ENCODE assay signal across 8 cellular contexts in the genomic region with DNA sequence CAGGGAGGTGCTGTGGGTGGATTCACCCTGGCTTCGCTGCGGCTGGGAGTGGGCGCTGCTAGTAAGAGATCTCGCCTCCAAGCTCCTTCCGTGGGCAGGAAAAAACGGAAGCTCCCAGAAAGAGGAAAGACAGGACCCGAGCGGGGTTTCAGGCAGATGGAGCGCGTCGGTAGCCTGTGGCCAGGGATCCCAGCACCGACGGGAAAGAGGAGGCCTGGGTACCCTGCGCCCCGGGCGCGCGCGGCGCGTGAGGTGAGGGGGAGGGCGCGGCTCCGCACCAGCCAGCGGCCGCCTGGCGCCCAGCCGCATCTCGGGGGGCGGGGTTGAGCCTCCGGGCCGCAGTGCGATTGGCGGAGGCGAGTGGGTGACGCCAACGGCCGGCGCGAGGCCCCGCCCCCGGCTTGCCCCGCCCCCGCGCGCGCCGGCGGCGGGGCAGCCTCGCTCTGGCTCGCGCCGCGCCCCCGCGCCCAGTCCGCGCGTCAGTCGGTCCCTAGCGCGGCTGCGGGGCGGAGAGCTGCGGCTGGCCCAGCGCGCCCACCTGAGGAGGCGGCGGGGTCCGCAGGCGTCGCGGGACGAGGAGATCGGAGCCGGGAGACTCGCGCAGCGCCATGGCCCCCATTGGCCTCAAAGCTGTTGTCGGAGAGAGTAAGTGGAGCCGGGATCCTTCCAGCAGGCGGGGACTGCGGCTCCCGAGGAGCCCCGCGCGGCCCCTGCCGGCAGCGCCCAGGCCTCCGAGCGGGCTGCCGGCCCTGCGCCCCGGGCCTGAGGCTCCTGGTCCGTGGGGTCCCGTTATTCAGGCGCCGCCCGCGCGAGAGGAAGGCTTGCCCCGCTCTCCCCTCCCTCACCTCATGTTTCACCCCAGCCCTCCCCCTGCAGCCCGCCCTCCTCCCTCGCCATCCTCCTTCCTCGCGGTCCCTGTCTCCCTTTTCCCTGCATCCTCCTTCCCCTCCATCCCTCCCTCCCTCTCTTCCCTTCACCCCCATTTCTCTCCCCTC. TPM values are rescaled to one million over a fixed set of nuclear protein-coding genes. Genes with fewer than 3 reads are reported as not detected.
DNase-seq lines count a peak whose midpoint lies in the region; ATAC-seq and TF ChIP-seq lines count a peak whose summit lies in the region.

A gene (plus strand): TSS at position 482 of the 995 bp plus-strand sequence. CDS start 127 bp downstream, at position 609.

- DNase-seq in DMS 273 (lab: John Stamatoyannopoulos, UW; ENCODE audit: unreplicated experiment) (peak; percentile 95), KBM-7 (peak; percentile 79), RPMI7951 (ENCODE audit: low read depth) (peak; percentile 76), fibroblast of mammary gland (ENCODE audit: low read depth) (peak; percentile 69), natural killer cell (peak; percentile 87)
- DNase-seq in activated T-helper 1 cell treated with anti-CD3 and anti-CD28 coated beads, Interleukin-2, amount 50 U/mL, for 16 hours (ENCODE audit: low read depth in 1 of 2, low spot score in 1 of 2) = peak; percentile 58 to 81
- DNase-seq in stimulated activated naive CD4-positive, alpha-beta T cell (lab: John Stamatoyannopoulos, UW) = peak; percentile 66 to 82 (median 77)

- peaks cover 27 to 37% of the 10 kb centered on the region in 2 donors for H3K4me1 Mint-ChIP-seq in natural killer cell

- no peaks in the 10 kb centered on the region for H3K36me3 Mint-ChIP-seq in natural killer cell

- H3K4me3 Mint-ChIP-seq in natural killer cell = peak within 1 kb of the TSS; percentile 98

- H3K27ac Mint-ChIP-seq in natural killer cell = peak within 1 kb of the TSS; percentile 73 to 77

- TF ChIP-seq CTCF in fibroblast of mammary gland (conservative IDR thresholded peaks at IDR 0.05; ENCODE audit: control insufficient read depth, insufficient read depth, low read depth, low read length) = no peak
- no peak for TF ChIP-seq CTCF in natural killer cell (IDR thresholded peaks at IDR 0.05)

- in situ Hi-C loops in KBM-7 (cut with MboI; ENCODE audit: low pct_unique_long_range_greater_than_20kb, low sequenced_read_pairs) = no loop called here

- intact Hi-C loops in natural killer cell (cut with micrococcal nuclease) = loop anchor here (10.0 kb wide), 1 partner anchor 123 kb away; a partner anchor contains a TSS

- H3K4me3 ChIP-seq in fibroblast of mammary gland (ENCODE audit: control insufficient read depth, low read depth, low read length) = peak within 1 kb of the TSS; percentile 82

- ATAC-seq in GM21576 (IDR thresholded peaks at IDR 0.05; ENCODE audit: unreplicated experiment) (peak; percentile 88), natural killer cell (peak; percentile 92 to 95 (median 93))

- H3K27me3 Mint-ChIP-seq in natural killer cell (ENCODE audit: low read depth in 2 of 2) = peaks cover 38 to 54% of the 10 kb centered on the region in 2 donors

- H3K9me3 Mint-ChIP-seq in natural killer cell = no peaks in the 10 kb centered on the region

RNA-seq across cellular contexts. Expression of the gene that starts here (rescaled TPM):
- total RNA-seq in RPMI7951 (2014; rRNA removed; shearing (Covaris generic)) = 10.3 and 12.4 TPM in 2 replicates
- 1 to 10 TPM in 2 of 3 donors, under 1 TPM in 1; 0.97 to 1.8 (median 1.6) TPM for total RNA-seq in natural killer cell

Comparison
In these comparisons a context has a peak if more than half of its experiments do, and no peak if none do; other contexts are left out.
1. Peak in every context shown above with its lines: DNase-seq, ATAC-seq and H3K4me3 ChIP-seq.